Comparison of ENCODE assay signal across 8 cellular contexts in the genomic region with DNA sequence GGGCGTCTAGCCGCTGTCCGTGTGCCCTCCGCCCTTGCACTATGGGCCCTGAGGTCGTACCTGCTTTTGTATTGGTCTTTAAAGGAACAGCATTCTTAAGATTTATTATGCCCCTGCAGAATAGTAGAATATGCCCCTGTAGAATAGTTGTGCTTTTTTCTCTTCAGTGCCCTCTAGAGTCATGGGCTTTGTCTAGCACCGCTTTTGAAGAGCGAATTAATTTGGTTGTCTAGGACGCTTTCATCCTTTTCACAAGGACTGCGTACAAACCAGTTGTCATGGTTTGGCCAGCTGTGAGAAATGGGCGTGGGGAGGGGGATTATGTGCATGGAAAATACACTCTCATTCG. TPM values are rescaled to one million over a fixed set of nuclear protein-coding genes. Genes with fewer than 3 reads are reported as not detected.
DNase-seq lines count a peak whose midpoint lies in the region; ATAC-seq and TF ChIP-seq lines count a peak whose summit lies in the region.

No MANE protein-coding gene starts in this region.

- TF ChIP-seq CTCF in PC-9 (conservative IDR thresholded peaks at IDR 0.05): no peak; the same call in 1 of the 2 replicates

- H3K9ac ChIP-seq in trophoblast cell (ENCODE audit: low read length): peak overlapping the region; percentile 94

- H3K4me3 ChIP-seq in PC-9 (peak overlapping the region; percentile 100), trophoblast cell (ENCODE audit: low read depth, low read length) (peak overlapping the region; percentile 96)

- H3K27me3 ChIP-seq in PC-9 (ENCODE audit: insufficient read depth, low read depth) (no peaks in the 10 kb centered on the region), trophoblast cell (ENCODE audit: insufficient read depth, low read length) (no peaks in the 10 kb centered on the region)

- H3K23ac ChIP-seq in trophoblast cell (ENCODE audit: low read length): no peak overlapping the region

- H3K9me3 ChIP-seq in PC-9 (ENCODE audit: insufficient read depth, low read depth) (no peaks in the 10 kb centered on the region), trophoblast cell (ENCODE audit: insufficient read depth, low read depth, low read length) (no peaks in the 10 kb centered on the region)

- H2BK12ac ChIP-seq in trophoblast cell (ENCODE audit: low read length): no peak overlapping the region

- peaks cover 13% of the 10 kb centered on the region for H3K79me1 ChIP-seq in trophoblast cell (ENCODE audit: low read length)

- H4K8ac ChIP-seq in trophoblast cell (ENCODE audit: low read depth, low read length): peak overlapping the region; percentile 73

- DNase-seq in DMS153 (lab: John Stamatoyannopoulos, UW) (peak; percentile 56), Kasumi-1 (lab: John Stamatoyannopoulos, UW) (peak; percentile 96 to 98), PC-9 (peak; percentile 25 to 61), amniotic epithelial cell (ENCODE audit: low read depth) (peak; percentile 78), left cardiac atrium (no peak), trophoblast cell (peak in 1 of 2 donors; percentile 66), posterior cingulate gyrus (no peak)

- peak overlapping the region; percentile 78 for H3K18ac ChIP-seq in trophoblast cell (ENCODE audit: low read length)

- intact Hi-C loops in PC-9 (cut with micrococcal nuclease; ENCODE audit: unreplicated experiment): loop anchor here (2.0 kb wide), 1 partner anchor 65 kb away; no protein-coding TSS in a partner anchor
- intact Hi-C loops in left cardiac atrium (cut with DNase I): no loop called here
- intact Hi-C loops in posterior cingulate gyrus (cut with DNase I): loop anchor here (5.0 kb wide), 1 partner anchor 155 kb away; the partner anchor contains the start of gene SMURF2

- H2AK5ac ChIP-seq in trophoblast cell (ENCODE audit: low read length): peak overlapping the region; percentile 70

- peak overlapping the region; percentile 89 for H3K4me2 ChIP-seq in PC-9
- peak overlapping the region; percentile 65 for H3K4me2 ChIP-seq in trophoblast cell (ENCODE audit: low read length)

- POLR2A ChIA-PET in PC-9 (lab: Charles Lee; ENCODE audit: unreplicated experiment): interaction anchor here (0.6 to 1.1 kb wide), 4 partner anchors 11 to 619 kb away, joined by 4 to 8 read pairs (median 4); partner anchors contain the start of gene SMURF2

- peak overlapping the region; percentile 98 for H3K27ac ChIP-seq in PC-9
- peak overlapping the region; percentile 80 for H3K27ac ChIP-seq in trophoblast cell (ENCODE audit: low read depth, low read length)

- H4K12ac ChIP-seq in trophoblast cell (ENCODE audit: low read depth, low read length): peak overlapping the region; percentile 61

- H2BK5ac ChIP-seq in trophoblast cell (ENCODE audit: low read depth, low read length, poor library complexity): peak overlapping the region; percentile 3

- BruUV-seq in PC-9 (replicated peaks; lab: Mats Ljungman, UMichigan): no TSS peak

- peaks cover 44% of the 10 kb centered on the region for H3F3A ChIP-seq in PC-9 (ENCODE audit: insufficient read depth, low read depth)

- H3K4me1 ChIP-seq in PC-9 (replicated peaks; ENCODE audit: insufficient read depth) (peaks cover 30% of the 10 kb centered on the region), trophoblast cell (ENCODE audit: control insufficient read depth in 1 of 2, insufficient read depth in 2 of 2, low read length in 2 of 2) (no peaks in the 10 kb centered on the region)

- peak overlapping the region; percentile 84 for H3K4ac ChIP-seq in trophoblast cell (ENCODE audit: low read depth, low read length)

- H3K9me2 ChIP-seq in PC-9 (ENCODE audit: insufficient read depth): no peaks in the 10 kb centered on the region

- no CpG with 5 or more reads among the region's 11 CpGs for WGBS in trophoblast cell (ENCODE audit: extremely low coverage, insufficient coverage, insufficient read length)

- peaks cover 52% of the 10 kb centered on the region for H4K20me1 ChIP-seq in PC-9 (ENCODE audit: insufficient read depth)

- H3K14ac ChIP-seq in trophoblast cell (ENCODE audit: low read length): peak overlapping the region; percentile 20

- peak overlapping the region; percentile 89 for H2AFZ ChIP-seq in PC-9
- H2AFZ ChIP-seq in trophoblast cell (ENCODE audit: insufficient read depth, low read length, poor library complexity): peak overlapping the region; percentile 67

- CTCF ChIA-PET in PC-9 (lab: Charles Lee): interaction anchor here (0.9 kb wide), 1 partner anchor 86 kb away, joined by 4 read pairs; no protein-coding TSS in a partner anchor

- H3K79me2 ChIP-seq in PC-9 (ENCODE audit: low read depth): peaks cover 79% of the 10 kb centered on the region
- H3K79me2 ChIP-seq in trophoblast cell (ENCODE audit: control insufficient read depth, insufficient read depth, low read length, poor library complexity): peaks cover 20% of the 10 kb centered on the region

- H3K36me3 ChIP-seq in PC-9 (ENCODE audit: low read depth): peaks cover 66% of the 10 kb centered on the region
- H3K36me3 ChIP-seq in trophoblast cell (ENCODE audit: control insufficient read depth in 1 of 2, insufficient read depth in 2 of 2, low read length in 2 of 2): peaks cover 13 to 29% of the 10 kb centered on the region in 2 experiments

- peak overlapping the region; percentile 8 for H4K91ac ChIP-seq in trophoblast cell (ENCODE audit: low read depth, low read length)

- H2BK120ac ChIP-seq in trophoblast cell (ENCODE audit: insufficient read depth, low read length, poor library complexity): peak overlapping the region; percentile 9

- ATAC-seq in GM21529 (IDR thresholded peaks at IDR 0.05; ENCODE audit: unreplicated experiment): peak; percentile 22
- peak; percentile 14 to 20 for ATAC-seq in left cardiac atrium

RNA-seq across cellular contexts. Expression of gene CEP95, which starts 0.6 kb away (rescaled TPM):
- total RNA-seq in PC-9 (2021) (56.0 and 57.2 TPM in 2 replicates), left cardiac atrium (10 to 100 TPM; 13.6 to 21.8 TPM)
- 36.1 and 37.4 TPM in 2 replicates for polyA plus RNA-seq in trophoblast cell (2013)

RNA-seq across cellular contexts. Expression of gene DDX5, which starts 1.3 kb away (rescaled TPM):
- total RNA-seq in PC-9 (2021) (375 and 402 TPM in 2 replicates), left cardiac atrium (100 to 1,000 TPM; 390 to 549 TPM)
- polyA plus RNA-seq in trophoblast cell (2013): 580 and 586 TPM in 2 replicates

RNA-seq across cellular contexts. Expression of gene POLG2, which starts 10.5 kb away (rescaled TPM):
- total RNA-seq in PC-9 (2021): 23.3 and 32.7 TPM in 2 replicates
- total RNA-seq in left cardiac atrium: 1 to 10 TPM; 6.6 to 7.7 TPM
- 7.7 and 8.4 TPM in 2 replicates for polyA plus RNA-seq in trophoblast cell (2013)

RNA-seq across cellular contexts. Expression of gene MILR1, which starts 58.5 kb away (rescaled TPM):
- total RNA-seq in PC-9 (2021) (22.9 and 25.6 TPM in 2 replicates), left cardiac atrium (10 to 100 TPM in 1 of 2 donors, 1 to 10 TPM in 1; 5.0 to 13.7 TPM)
- 0.18 and 0.29 TPM in 2 replicates for polyA plus RNA-seq in trophoblast cell (2013)

Comparison
In these comparisons a context has a peak if more than half of its experiments do, and no peak if none do; other contexts are left out.
1. DNase-seq: peak in DMS153 (single experiment), Kasumi-1 (2 of 2), PC-9 (2 of 2) and amniotic epithelial cell (single experiment); none in left cardiac atrium (single experiment) and posterior cingulate gyrus (0 of 10).
2. intact Hi-C loops: an anchor here in PC-9 (2.0 kb wide) and posterior cingulate gyrus (5.0 kb wide); none called in left cardiac atrium.